19 cellular contexts compared by ENCODE assay signal in genomic region chr16:56294014-56294413, GRCh38.
A peak's percentile ranks its signal among the peaks of the same experiment; 100 is the strongest.
DNase-seq lines count a peak whose midpoint lies in the region; ATAC-seq and TF ChIP-seq lines count a peak whose summit lies in the region.
"Had no signal": no experiment of that assay in that cellular context is flagged by ENCODE, and none has a peak within 500 bp of the region (broad histone marks: within the 10 kb centered on the region; RNA-seq: fewer than 3 reads in every experiment).

No MANE protein-coding gene starts in this region.

- H3K4me3 ChIP-seq in cardiac muscle cell (no peak overlapping the region), dorsolateral prefrontal cortex (no peak overlapping the region), neuronal stem cell (ENCODE audit: low read length in 2 of 2) (no peak overlapping the region), transverse colon (no peak overlapping the region), SJCRH30 (no peak overlapping the region)
- H3K4me3 ChIP-seq: MG63, PC-9 had no signal

- peak overlapping the region; percentile 34 for H2AK5ac ChIP-seq in neuronal stem cell (ENCODE audit: low read depth, low read length)

- no peak overlapping the region for H2BK12ac ChIP-seq in neuronal stem cell (ENCODE audit: low read length)

- H3K4me1 ChIP-seq in cardiac muscle cell (ENCODE audit: low read depth) (peaks cover 43% of the 10 kb centered on the region), neuronal stem cell (ENCODE audit: control insufficient read depth in 2 of 2, insufficient read depth in 1 of 2, low read depth in 1 of 2, low read length in 2 of 2) (peaks cover 30 to 39% of the 10 kb centered on the region in 2 donors), transverse colon (peaks cover 10 to 27% (median 14%) of the 10 kb centered on the region in 4 donors), SJCRH30 (no peaks in the 10 kb centered on the region)

- DNase-seq in cardiac muscle cell (ENCODE audit: low read depth in 1 of 2, low spot score in 1 of 2) (no peak), cardiac septum (ENCODE audit: low spot score) (no peak), dorsolateral prefrontal cortex (peak in 3 of 10 donors; percentile 9 to 42 (median 36)), neuronal stem cell (ENCODE audit: low spot score) (no peak), transverse colon (no peak), GF-D8 (lab: John Stamatoyannopoulos, UW) (no peak), SJCRH30 (no peak)
- DNase-seq in stimulated activated naive CD8-positive, alpha-beta T cell treated with anti-CD3 and anti-CD28 coated beads, Interleukin-15, Interleukin-2, amounts not matched to agents 100 U/mL and 50 U/mL, for 24 hours = no peak
- DNase-seq: 8988T; BE2C; CD4-positive, alpha-beta T cell; H7; Karpas-422; NCI-H1092; NCI-H146; NCI-H2081; NCI-H774 had no signal

- TF ChIP-seq POLR2A in transverse colon (IDR thresholded peaks at IDR 0.05) = no peak

- H3K23ac ChIP-seq in neuronal stem cell (ENCODE audit: low read depth, low read length, poor library complexity) = no peak overlapping the region

- ATAC-seq in stimulated activated naive CD8-positive, alpha-beta T cell treated with anti-CD3 and anti-CD28 coated beads, Interleukin-15, Interleukin-2, amounts not matched to agents 100 U/mL and 50 U/mL, for 24 hours = no peak

- intact Hi-C loops in cardiac septum (cut with DNase I) = loop anchor here (10.0 kb wide), 1 partner anchor 99 kb away; the partner anchor contains the start of gene GNAO1
- intact Hi-C loops in dorsolateral prefrontal cortex (cut with DNase I) = no loop called here
- intact Hi-C loops in transverse colon (cut with DNase I; ENCODE audit: low total_unique reads) = no loop called here

- no CpG with 5 or more reads among the region's 5 CpGs for WGBS in neuronal stem cell (ENCODE audit: extremely low coverage in 2 of 2, insufficient read length in 2 of 2, insufficient replicate concordance in 1 of 2), 2 donors
- WGBS in transverse colon (ENCODE audit: low coverage in 1 of 2), 2 donors = 80 to 93% methylated on average over 1 to 3 of the region's 5 CpGs

- H3K36me3 ChIP-seq in cardiac muscle cell (no peaks in the 10 kb centered on the region), neuronal stem cell (replicated peaks in 1 of 2; ENCODE audit: control insufficient read depth in 2 of 2, insufficient read depth in 2 of 2, low read length in 2 of 2) (no peaks in the 10 kb centered on the region), transverse colon (no peaks in the 10 kb centered on the region), SJCRH30 (no peaks in the 10 kb centered on the region)
- H3K36me3 ChIP-seq: MG63 had no signal

- H3K27me3 ChIP-seq in cardiac muscle cell (no peaks in the 10 kb centered on the region), dorsolateral prefrontal cortex (no peaks in the 10 kb centered on the region), neuronal stem cell (ENCODE audit: control insufficient read depth in 3 of 3, insufficient read depth in 3 of 3, low read depth in 1 of 3, low read length in 3 of 3) (no peaks in the 10 kb centered on the region), transverse colon (no peaks in the 10 kb centered on the region), SJCRH30 (peaks cover 3% of the 10 kb centered on the region; the same call in 1 of the 2 replicates)
- H3K27me3 ChIP-seq: BE2C, MG63 had no signal

- H4K91ac ChIP-seq in neuronal stem cell (ENCODE audit: low read depth, low read length, poor library complexity) = no peak overlapping the region

- no peak overlapping the region for H3K9ac ChIP-seq in neuronal stem cell (ENCODE audit: low read depth, low read length, poor library complexity)

- TF ChIP-seq CTCF in cardiac muscle cell (IDR thresholded peaks at IDR 0.05; ENCODE audit: low read depth, low read length) = no peak
- TF ChIP-seq CTCF in dorsolateral prefrontal cortex (IDR thresholded peaks at IDR 0.05 in 54 of 56, conservative IDR thresholded peaks at IDR 0.05 in 2 of 56; ENCODE audit: low read depth in 1 of 56, partially characterized antibody in 56 of 56) = no peak
- no peak for TF ChIP-seq CTCF in transverse colon (IDR thresholded peaks at IDR 0.05)

- H2BK120ac ChIP-seq in neuronal stem cell (ENCODE audit: low read depth, low read length) = no peak overlapping the region

- peak overlapping the region; percentile 74 for H3K18ac ChIP-seq in neuronal stem cell (ENCODE audit: low read length)

- no peak overlapping the region for H3K14ac ChIP-seq in neuronal stem cell (ENCODE audit: low read length)

- in situ Hi-C loops in transverse colon (cut with MboI; ENCODE audit: low pct_ligation_motif_present in 1 of 4, low pct_unique_long_range_greater_than_20kb in 1 of 4, low sequenced_read_pairs in 3 of 4) = no loop called here

- no peak overlapping the region for H4K8ac ChIP-seq in neuronal stem cell (ENCODE audit: low read depth, low read length)

- peak overlapping the region; percentile 81 for H3K27ac ChIP-seq in cardiac muscle cell
- H3K27ac ChIP-seq in dorsolateral prefrontal cortex = peak overlapping the region in 58 of 59 donors; percentile 45 to 100 (median 96)
- no peak overlapping the region for H3K27ac ChIP-seq in neuronal stem cell (replicated peaks; ENCODE audit: low read length)
- H3K27ac ChIP-seq in transverse colon = peak overlapping the region in 3 of 4 donors; percentile 51 to 68 (median 63)
- no peak overlapping the region for H3K27ac ChIP-seq in SJCRH30
- H3K27ac ChIP-seq: PC-9 had no signal

- no peak for TF ChIP-seq EP300 in transverse colon (IDR thresholded peaks at IDR 0.05; ENCODE audit: low read depth)

- H3K4ac ChIP-seq in neuronal stem cell (ENCODE audit: low read length) = no peak overlapping the region

- H3K79me1 ChIP-seq in neuronal stem cell (ENCODE audit: low read depth, low read length) = peaks cover 1% of the 10 kb centered on the region

- no peak overlapping the region for H3K4me2 ChIP-seq in neuronal stem cell (ENCODE audit: insufficient read depth, low read length, poor library complexity, severe bottlenecking)
- H3K4me2 ChIP-seq: PC-9 had no signal

- H2BK15ac ChIP-seq in neuronal stem cell (ENCODE audit: low read length) = peak overlapping the region; percentile 24

- H2BK5ac ChIP-seq in neuronal stem cell (ENCODE audit: low read length) = no peak overlapping the region

- H3K9me3 ChIP-seq in cardiac muscle cell (ENCODE audit: low read depth) (no peaks in the 10 kb centered on the region), neuronal stem cell (replicated peaks in 1 of 2; ENCODE audit: control insufficient read depth in 2 of 2, insufficient read depth in 1 of 2, low read depth in 1 of 2, low read length in 2 of 2) (no peaks in the 10 kb centered on the region), transverse colon (no peaks in the 10 kb centered on the region), SJCRH30 (replicated peaks) (no peaks in the 10 kb centered on the region)
- H3K9me3 ChIP-seq: BE2C, MG63 had no signal

- no peak overlapping the region for H2AFZ ChIP-seq in neuronal stem cell (ENCODE audit: low read length)
- H2AFZ ChIP-seq: PC-9 had no signal

Comparison
In these comparisons a context has a peak if more than half of its experiments do, and no peak if none do; other contexts are left out.
1. H3K27ac ChIP-seq: peak in cardiac muscle cell (single experiment), dorsolateral prefrontal cortex (58 of 59) and transverse colon (3 of 4); none in neuronal stem cell (single experiment) and SJCRH30 (single experiment).